In the genomic region with DNA sequence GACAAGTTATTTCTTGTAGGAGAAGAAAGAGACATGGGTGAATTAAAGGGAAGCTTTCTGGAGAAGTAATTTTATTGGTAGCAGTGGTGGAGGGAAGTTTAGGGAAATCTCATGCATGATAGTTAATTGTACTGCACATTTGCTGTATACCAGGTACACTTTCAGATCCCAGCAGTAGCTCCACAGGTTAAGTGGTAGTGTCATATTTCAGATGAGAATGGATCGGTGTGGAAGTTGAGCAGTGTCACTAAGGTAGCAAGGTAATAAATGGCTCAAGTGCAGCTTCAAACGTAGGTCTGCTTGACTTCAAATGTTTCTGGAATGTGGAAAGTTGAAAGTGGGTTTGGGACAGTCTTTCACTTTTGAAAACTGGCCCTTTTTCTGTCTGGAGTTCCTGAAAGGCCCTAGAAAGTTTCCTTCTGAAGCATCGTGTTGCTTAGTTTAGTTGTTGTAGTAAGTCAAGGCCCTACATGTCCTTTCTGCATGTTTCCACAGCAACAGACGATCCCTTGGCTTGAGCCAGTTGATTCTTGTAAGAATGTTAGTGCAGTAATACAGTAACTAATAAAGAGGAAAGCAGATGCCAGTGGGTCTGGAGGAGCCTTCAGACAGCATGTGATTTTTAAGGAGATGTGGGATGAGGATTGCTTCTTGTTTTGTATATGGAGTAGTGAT, we compare ENCODE assay signal across 11 cellular contexts.
A peak's percentile ranks its signal among the peaks of the same experiment; 100 is the strongest.
DNase-seq lines count a peak whose midpoint lies in the region; ATAC-seq and TF ChIP-seq lines count a peak whose summit lies in the region.
"Had no signal": no experiment of that assay in that cellular context is flagged by ENCODE, and none has a peak within 500 bp of the region (broad histone marks: within the 10 kb centered on the region; RNA-seq: fewer than 3 reads in every experiment).

No MANE protein-coding gene starts in this region.

- peak overlapping the region; percentile 90 for H3K27ac Mint-ChIP-seq in nephron progenitor cell

- H3K27me3 Mint-ChIP-seq in nephron progenitor cell (ENCODE audit: low read depth, poor library complexity) = peaks cover 2% of the 10 kb centered on the region
- H3K27me3 Mint-ChIP-seq: activated B cell treated with CpG ODN at 0.5 μM for 24 hours had no signal

- no peak for TF ChIP-seq POLR2A in NB4 (IDR thresholded peaks at IDR 0.05; ENCODE audit: extremely low read depth, insufficient read length)

- TF ChIP-seq CTCF in NB4 (IDR thresholded peaks at IDR 0.05; ENCODE audit: low read depth, low read length) = no peak
- TF ChIP-seq CTCF in nephron progenitor cell (IDR thresholded peaks at IDR 0.05) = no peak

- ATAC-seq in HG03342 (IDR thresholded peaks at IDR 0.05; ENCODE audit: unreplicated experiment) (no peak), GM21619 (IDR thresholded peaks at IDR 0.05; ENCODE audit: unreplicated experiment) (no peak)
- ATAC-seq: right lobe of liver had no signal

- H3K4me3 ChIP-seq in NB4 (ENCODE audit: low read depth, low read length) = peak overlapping the region; percentile 16
- H3K4me3 ChIP-seq: right lobe of liver had no signal

- DNase-seq in NCI-H748 (lab: John Stamatoyannopoulos, UW; ENCODE audit: unreplicated experiment) (peak; percentile 11), NCI-H748 treated with DMSO at 0.1 percent for 48 hours (lab: John Stamatoyannopoulos, UW) (no peak), NB4 (ENCODE audit: low read depth) (no peak), dedifferentiated amniotic fluid mesenchymal stem cell (ENCODE audit: extremely low spot score) (peak; percentile 27), nephron progenitor cell (no peak), GDM1 (lab: John Stamatoyannopoulos, UW) (no peak)
- DNase-seq: activated B cell treated with CpG ODN at 0.5 μM for 24 hours, NCI-H1436, right lobe of liver had no signal

- no peaks in the 10 kb centered on the region for H3K9me3 Mint-ChIP-seq in nephron progenitor cell
- H3K9me3 Mint-ChIP-seq: activated B cell treated with CpG ODN at 0.5 μM for 24 hours had no signal

- H3K4me3 Mint-ChIP-seq in nephron progenitor cell = peak overlapping the region; percentile 92
- H3K4me3 Mint-ChIP-seq: activated B cell treated with CpG ODN at 0.5 μM for 24 hours had no signal

- H3K36me3 Mint-ChIP-seq in nephron progenitor cell (ENCODE audit: low read depth) = peaks cover 40% of the 10 kb centered on the region

- H3K4me1 Mint-ChIP-seq in nephron progenitor cell = peaks cover 65% of the 10 kb centered on the region

Comparison
In these comparisons a context has a peak if more than half of its experiments do, and no peak if none do; other contexts are left out.
1. DNase-seq: peak in NCI-H748 (single experiment) and dedifferentiated amniotic fluid mesenchymal stem cell (single experiment); none in NCI-H748 treated with DMSO at 0.1 percent for 48 hours (single experiment), NB4 (single experiment), nephron progenitor cell (single experiment) and GDM1 (single experiment).